Comparison of ENCODE assay signal across 7 cellular contexts in the genomic region with DNA sequence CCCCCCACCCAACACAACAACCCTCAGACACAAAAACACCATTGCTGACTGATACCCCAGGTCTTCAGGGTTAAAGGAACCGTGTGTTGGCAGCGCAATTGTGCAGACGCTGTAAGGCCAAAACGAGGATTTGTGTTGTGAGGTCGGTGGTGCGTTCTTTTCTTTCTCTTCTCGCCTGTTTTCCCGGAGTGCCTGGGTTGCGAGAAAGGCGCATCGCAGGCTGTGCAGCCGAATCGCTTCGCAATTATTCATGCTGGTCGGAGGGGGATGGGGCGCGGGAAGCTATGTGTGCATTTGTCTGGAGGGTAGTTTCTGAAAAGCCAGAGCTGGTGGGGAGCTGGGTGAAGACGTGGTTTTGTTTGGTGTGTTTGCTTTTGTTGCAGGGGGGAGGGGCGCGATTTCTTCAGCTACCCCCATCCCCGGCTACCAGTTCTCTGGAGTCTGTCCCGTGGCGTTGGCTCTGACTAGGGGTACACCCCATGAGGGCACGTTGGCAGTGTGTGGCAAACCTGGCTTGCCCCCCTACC. TPM values are rescaled to one million over a fixed set of nuclear protein-coding genes. Genes with fewer than 3 reads are reported as not detected.
DNase-seq lines count a peak whose midpoint lies in the region; ATAC-seq, FAIRE-seq and TF ChIP-seq lines count a peak whose summit lies in the region.

No MANE protein-coding gene starts in this region.

- ATAC-seq in activated CD8-positive, alpha-beta memory T cell treated with anti-CD3 and anti-CD28 coated beads, Interleukin-2, amount 10 ng/mL, durations not matched to agents 7 days and 5 days, result peak; percentile 8
- no peak for ATAC-seq in HG03521 (IDR thresholded peaks at IDR 0.05; ENCODE audit: unreplicated experiment)

- peak overlapping the region; percentile 95 for H3K4me2 ChIP-seq in endothelial cell of umbilical vein (ENCODE audit: insufficient read depth, low read length)

- peaks cover 23 to 35% of the 10 kb centered on the region in 2 experiments for H3K27me3 ChIP-seq in endothelial cell of umbilical vein (ENCODE audit: control insufficient read depth in 2 of 2, insufficient read depth in 2 of 2, low read length in 2 of 2)

- H3K4me3 ChIP-seq in GM12875 (ENCODE audit: low read depth, low read length) (peak overlapping the region; percentile 71), endothelial cell of umbilical vein (replicated peaks in 1 of 3; ENCODE audit: insufficient read depth in 1 of 3, low read depth in 1 of 3, low read length in 3 of 3) (peak overlapping the region; percentile 9 to 65 (median 48))

- H3K4me1 Mint-ChIP-seq in activated CD8-positive, alpha-beta memory T cell treated with anti-CD3 and anti-CD28 coated beads, Interleukin-2, amount 10 ng/mL, durations not matched to agents 7 days and 5 days, result peaks cover 54% of the 10 kb centered on the region

- dilution Hi-C loops in endothelial cell of umbilical vein (cut with MboI; ENCODE audit: extremely low pct_ligation_motif_present, low sequenced_read_pairs), result no loop called here

- H3K27me3 Mint-ChIP-seq in activated CD8-positive, alpha-beta memory T cell treated with anti-CD3 and anti-CD28 coated beads, Interleukin-2, amount 10 ng/mL, durations not matched to agents 7 days and 5 days, result peaks cover 21% of the 10 kb centered on the region

- CTCF ChIA-PET in activated CD8-positive, alpha-beta memory T cell treated with anti-CD3 and anti-CD28 coated beads, Interleukin-2, amount 10 ng/mL, durations not matched to agents 7 days and 5 days (lab: Charles Lee), result interaction anchor here (0.6 to 11.2 kb wide), 12 partner anchors 12 to 325 kb away, joined by 3 to 154 read pairs (median 8); no protein-coding TSS in a partner anchor
- CTCF ChIA-PET in endothelial cell of umbilical vein (lab: Charles Lee), result interaction anchor here (0.8 to 7.1 kb wide), 7 partner anchors 14 to 1928 kb away, joined by 3 to 99 read pairs (median 15); partner anchors contain the start of gene SMNDC1

- H3K4me3 Mint-ChIP-seq in activated CD8-positive, alpha-beta memory T cell treated with anti-CD3 and anti-CD28 coated beads, Interleukin-2, amount 10 ng/mL, durations not matched to agents 7 days and 5 days, result peak overlapping the region; percentile 89

- no peaks in the 10 kb centered on the region for H3K9me1 ChIP-seq in endothelial cell of umbilical vein (replicated peaks; ENCODE audit: control insufficient read depth, extremely low read depth, insufficient read depth, low read length)

- intact Hi-C loops in endothelial cell of umbilical vein (cut with micrococcal nuclease), result loop anchor here (1.0 to 5.0 kb wide), 2 partner anchors 70 to 242 kb away; no protein-coding TSS in a partner anchor

- DNase-seq in NCI-H2171 treated with DMSO at 0.1 percent for 48 hours (lab: John Stamatoyannopoulos, UW) (peak; percentile 50), endothelial cell of umbilical vein (ENCODE audit: low read depth, low spot score) (peak; percentile 54), midbrain (lab: John Stamatoyannopoulos, UW) (peak; percentile 84)
- DNase-seq in activated CD8-positive, alpha-beta memory T cell treated with anti-CD3 and anti-CD28 coated beads, Interleukin-2, amount 10 ng/mL, durations not matched to agents 7 days and 5 days, result peak; percentile 85
- peak; percentile 78 to 88 (median 80) for DNase-seq in stimulated activated naive CD4-positive, alpha-beta T cell (lab: John Stamatoyannopoulos, UW)

- no peak for TF ChIP-seq CTCF in GM12875 (IDR thresholded peaks at IDR 0.05; ENCODE audit: borderline replicate concordance, insufficient read depth, low read depth, low read length)
- no peak for TF ChIP-seq CTCF in endothelial cell of umbilical vein (IDR thresholded peaks at IDR 0.05; ENCODE audit: extremely low read depth in 1 of 2, insufficient read depth in 1 of 2, low read depth in 1 of 2, low read length in 2 of 2)

- H3K9ac ChIP-seq in endothelial cell of umbilical vein (replicated peaks; ENCODE audit: extremely low read depth, insufficient read depth, low read length), result peak overlapping the region; percentile 6

- BruUV-seq in endothelial cell of umbilical vein (replicated peaks; lab: Mats Ljungman, UMichigan), result no TSS peak

- H2AFZ ChIP-seq in endothelial cell of umbilical vein (ENCODE audit: low read depth, low read length), result peak overlapping the region; percentile 71

- no peaks in the 10 kb centered on the region for H3K9me3 ChIP-seq in endothelial cell of umbilical vein (replicated peaks; ENCODE audit: control insufficient read depth, insufficient read depth, low read length)

- TF ChIP-seq POLR2A in endothelial cell of umbilical vein (IDR thresholded peaks at IDR 0.05; ENCODE audit: low read depth, low read length), result no peak

- H3K27ac Mint-ChIP-seq in activated CD8-positive, alpha-beta memory T cell treated with anti-CD3 and anti-CD28 coated beads, Interleukin-2, amount 10 ng/mL, durations not matched to agents 7 days and 5 days, result peak overlapping the region; percentile 93

- H3K36me3 ChIP-seq in endothelial cell of umbilical vein (ENCODE audit: control insufficient read depth in 2 of 2, extremely low read depth in 1 of 2, insufficient read depth in 2 of 2, low read length in 2 of 2), result no peaks in the 10 kb centered on the region

- H3K9me3 Mint-ChIP-seq in activated CD8-positive, alpha-beta memory T cell treated with anti-CD3 and anti-CD28 coated beads, Interleukin-2, amount 10 ng/mL, durations not matched to agents 7 days and 5 days (ENCODE audit: low read depth), result no peaks in the 10 kb centered on the region

- no peaks in the 10 kb centered on the region for H4K20me1 ChIP-seq in endothelial cell of umbilical vein (replicated peaks; ENCODE audit: control insufficient read depth, extremely low read depth, insufficient read depth, low read length)

- peak; percentile 84 for FAIRE-seq in endothelial cell of umbilical vein (lab: Jason Lieb, UNC)

- POLR2A ChIA-PET in endothelial cell of umbilical vein (lab: Charles Lee), result interaction anchor here (1.2 kb wide), 1 partner anchor 17 kb away, joined by 3 read pairs; no protein-coding TSS in a partner anchor

- peaks cover 6% of the 10 kb centered on the region for H3K36me3 Mint-ChIP-seq in activated CD8-positive, alpha-beta memory T cell treated with anti-CD3 and anti-CD28 coated beads, Interleukin-2, amount 10 ng/mL, durations not matched to agents 7 days and 5 days

- H3K4me1 ChIP-seq in endothelial cell of umbilical vein (ENCODE audit: control insufficient read depth, extremely low read depth, insufficient read depth, low read length), result peaks cover 4% of the 10 kb centered on the region

- H3K79me2 ChIP-seq in endothelial cell of umbilical vein (ENCODE audit: control insufficient read depth, insufficient read depth, low read length), result no peaks in the 10 kb centered on the region

- H3K27ac ChIP-seq in endothelial cell of umbilical vein (ENCODE audit: insufficient read depth, low read depth, low read length), result no peak overlapping the region

TF ChIP-seq in endothelial cell of umbilical vein, 7 proteins besides CTCF, POLR2A, EP300 and RAD21:
- peak; percentile 18 for TF ChIP-seq FOS (IDR thresholded peaks at IDR 0.05; ENCODE audit: borderline replicate concordance, insufficient read depth, low read length)
- no peak for TF ChIP-seq MYC (IDR thresholded peaks at IDR 0.05; ENCODE audit: low read depth, low read length)

RNA-seq across cellular contexts. Expression of gene MXI1, which starts 2.1 kb away (rescaled TPM):
- total RNA-seq in activated CD8-positive, alpha-beta memory T cell treated with anti-CD3 and anti-CD28 coated beads, Interleukin-2, amount 10 ng/mL, durations not matched to agents 7 days and 5 days, result 10 to 100 TPM; 13.6 to 29.1 TPM
- 4.7 and 8.5 TPM in 2 replicates for total RNA-seq in endothelial cell of umbilical vein
- 2.7 and 3.0 TPM in 2 replicates for polyA plus RNA-seq in endothelial cell of umbilical vein
- polyA plus RNA-seq in endothelial cell of umbilical vein (2011; cell fraction: cytosol; rRNA removed), result 2.6 and 3.6 TPM in 2 replicates
- polyA plus RNA-seq in endothelial cell of umbilical vein (2011; cell fraction: nucleus; rRNA removed), result 3.0 and 3.2 TPM in 2 replicates
- 5.5 and 8.6 TPM in 2 replicates for polyA plus RNA-seq in endothelial cell of umbilical vein (2012)
- 3.1 and 4.5 TPM in 2 replicates for polyA minus RNA-seq in endothelial cell of umbilical vein
- polyA minus RNA-seq in endothelial cell of umbilical vein (2011; cell fraction: cytosol; rRNA and poly(A)+ RNA removed), result 17.6 TPM
- 1.7 and 2.4 TPM in 2 replicates for polyA minus RNA-seq in endothelial cell of umbilical vein (2011; cell fraction: nucleus; rRNA and poly(A)+ RNA removed)
